31 cellular contexts compared by ENCODE assay signal in genomic region chr2:45121236-45121927, GRCh38.
DNase-seq lines count a peak whose midpoint lies in the region; ATAC-seq, FAIRE-seq and TF ChIP-seq lines count a peak whose summit lies in the region.
"Had no signal": no experiment of that assay in that cellular context is flagged by ENCODE, and none has a peak within 500 bp of the region (broad histone marks: within the 10 kb centered on the region; RNA-seq: fewer than 3 reads in every experiment).

No MANE protein-coding gene starts in this region.

- WGBS in SK-N-SH (ENCODE audit: low lambda C conversion rate), result 84% methylated on average over 5 of the region's 5 CpGs
- 73% methylated on average over 5 of the region's 5 CpGs for WGBS in mesenchymal stem cell
- 53 to 61% (median 59%) methylated on average over 5 of the region's 5 CpGs for WGBS in ovary, 3 donors

- no peak overlapping the region for H2BK15ac ChIP-seq in mesenchymal stem cell (ENCODE audit: low read depth, poor library complexity, severe bottlenecking)

- no peak overlapping the region for H3K27ac ChIP-seq in SK-N-SH (ENCODE audit: low read depth in 2 of 2, low read length in 1 of 2)
- no peak overlapping the region for H3K27ac ChIP-seq in astrocyte (ENCODE audit: low read depth, low read length)
- peak overlapping the region; percentile 89 for H3K27ac ChIP-seq in mesenchymal stem cell (ENCODE audit: low read length, poor library complexity, severe bottlenecking)
- H3K27ac ChIP-seq in ovary, result no peak overlapping the region
- H3K27ac ChIP-seq: dorsolateral prefrontal cortex, spleen, suprapubic skin had no signal

- CTCF ChIA-PET in SK-N-SH (lab: Yijun Ruan, JAX), result interaction anchor here (0.7 kb wide), 1 partner anchor 825 kb away, joined by 3 read pairs; no protein-coding TSS in a partner anchor

- H3F3A ChIP-seq in SK-N-SH (replicated peaks; ENCODE audit: insufficient read depth), result peaks cover 14% of the 10 kb centered on the region

- H3K4me1 Mint-ChIP-seq in astrocyte (ENCODE audit: low read depth, unreplicated experiment), result peaks cover 25% of the 10 kb centered on the region
- H3K4me1 Mint-ChIP-seq: activated naive CD4-positive, alpha-beta T cell treated with anti-CD3 and anti-CD28 coated beads, Interleukin-2, amount 50 U/mL, for 24 hours; activated T-helper 17 cell treated with anti-CD3 and anti-CD28 coated beads, Interleukin-2, amount 50 U/mL, for 72 hours; CD8-positive, alpha-beta memory T cell; natural killer cell; stimulated activated naive B cell treated with anti-CD40 and anti-IgM and Interleukin-4, amounts not matched to agents 10 μg/mL and 1 μg/mL and 100 μg/mL, for 72 hours had no signal

- no peaks in the 10 kb centered on the region for H3K9me3 ChIP-seq in SK-N-SH
- H3K9me3 ChIP-seq in astrocyte (ENCODE audit: insufficient read depth, low read depth, low read length), result no peaks in the 10 kb centered on the region
- H3K9me3 ChIP-seq in mesenchymal stem cell (ENCODE audit: control insufficient read depth, low read length), result no peaks in the 10 kb centered on the region
- no peaks in the 10 kb centered on the region for H3K9me3 ChIP-seq in ovary
- H3K9me3 ChIP-seq: spleen, suprapubic skin had no signal

- DNase-seq in SK-N-SH (no peak), NCI-H2227 treated with DMSO at 0.1 percent for 48 hours (lab: John Stamatoyannopoulos, UW) (peak; percentile 17), astrocyte (ENCODE audit: low read depth) (no peak), mesenchymal stem cell (no peak), DMS153 (lab: John Stamatoyannopoulos, UW) (no peak), ovary (no peak)
- DNase-seq: activated CD4-positive, alpha-beta T cell treated with anti-CD3 and anti-CD28 coated beads, Interleukin-2, amount 50 U/mL, for 4 hours; activated CD4-positive, CD25-positive, alpha-beta regulatory T cell; activated CD8-positive, alpha-beta memory T cell treated with anti-CD3 and anti-CD28 coated beads, Interleukin-2, amount 50 U/mL, for 4 hours; CD8-positive, alpha-beta memory T cell; DND-41; dorsolateral prefrontal cortex; H7; head of caudate nucleus; Kasumi-1; midbrain; natural killer cell; NCI-H1048; NCI-H2081 treated with DMSO at 0.1 percent for 48 hours; right cardiac atrium; spleen; stimulated activated CD4-positive, alpha-beta T cell treated with anti-CD3 and anti-CD28 coated beads, Interleukin-2, amount 100 ng/mL, for 48 hours; stimulated activated naive B cell treated with anti-CD40 and anti-IgM and Interleukin-4, amounts not matched to agents 10 μg/mL and 1 μg/mL and 100 μg/mL, for 72 hours; SW 1271 had no signal

- no peak for TF ChIP-seq CTCF in SK-N-SH (IDR thresholded peaks at IDR 0.05)
- TF ChIP-seq CTCF in astrocyte (IDR thresholded peaks at IDR 0.05; ENCODE audit: insufficient read depth, low read depth, low read length), result no peak
- no peak for TF ChIP-seq CTCF in ovary (IDR thresholded peaks at IDR 0.05)

- H3K18ac ChIP-seq in mesenchymal stem cell (ENCODE audit: low read depth in 1 of 2, low read length in 2 of 2), result no peak overlapping the region

- no peaks in the 10 kb centered on the region for H3K36me3 ChIP-seq in SK-N-SH (replicated peaks in 1 of 2; ENCODE audit: control insufficient read depth in 1 of 2, insufficient read depth in 2 of 2, low read length in 1 of 2)
- H3K36me3 ChIP-seq in astrocyte (ENCODE audit: insufficient read depth, low read length), result no peaks in the 10 kb centered on the region
- no peaks in the 10 kb centered on the region for H3K36me3 ChIP-seq in mesenchymal stem cell (ENCODE audit: control insufficient read depth in 1 of 2, insufficient read depth in 2 of 2, low read depth in 1 of 2, low read length in 2 of 2)
- H3K36me3 ChIP-seq in ovary, result no peaks in the 10 kb centered on the region
- H3K36me3 ChIP-seq: spleen, suprapubic skin had no signal

- POLR2A ChIA-PET in SK-N-SH (lab: Yijun Ruan, JAX), result no interaction called here

- no peak overlapping the region for H2AFZ ChIP-seq in SK-N-SH (ENCODE audit: low read depth)
- H2AFZ ChIP-seq in astrocyte (ENCODE audit: low read depth, low read length), result no peak overlapping the region
- no peak overlapping the region for H2AFZ ChIP-seq in mesenchymal stem cell (ENCODE audit: low read depth, low read length)

- ATAC-seq in SK-N-SH treated with all-trans-retinoic acid at 6 μM for 48 hours (0 out of 3 replicates have a peak, but pooled peaks have one; percentile 6), HG03097 (IDR thresholded peaks at IDR 0.05; ENCODE audit: low FRiP score, unreplicated experiment) (no peak)
- ATAC-seq: activated T-helper 17 cell treated with anti-CD3 and anti-CD28 coated beads, Interleukin-2, amount 50 U/mL, for 72 hours; GM12878; natural killer cell; right cardiac atrium; stimulated activated naive B cell treated with anti-CD40 and anti-IgM and Interleukin-4, amounts not matched to agents 10 μg/mL and 1 μg/mL and 100 μg/mL, for 72 hours had no signal

- no peaks in the 10 kb centered on the region for H3K9me3 Mint-ChIP-seq in astrocyte (ENCODE audit: unreplicated experiment)
- H3K9me3 Mint-ChIP-seq: activated naive CD4-positive, alpha-beta T cell treated with anti-CD3 and anti-CD28 coated beads, Interleukin-2, amount 50 U/mL, for 24 hours; activated T-helper 17 cell treated with anti-CD3 and anti-CD28 coated beads, Interleukin-2, amount 50 U/mL, for 72 hours; CD8-positive, alpha-beta memory T cell; natural killer cell; stimulated activated naive B cell treated with anti-CD40 and anti-IgM and Interleukin-4, amounts not matched to agents 10 μg/mL and 1 μg/mL and 100 μg/mL, for 72 hours had no signal

- H3K4me2 ChIP-seq in SK-N-SH, result no peak overlapping the region
- H3K4me2 ChIP-seq in astrocyte (ENCODE audit: low read length), result no peak overlapping the region
- H3K4me2 ChIP-seq in mesenchymal stem cell (ENCODE audit: low read length, poor library complexity, severe bottlenecking), result no peak overlapping the region

- no peak overlapping the region for H2BK120ac ChIP-seq in mesenchymal stem cell (ENCODE audit: low read depth, low read length)

- no peaks in the 10 kb centered on the region for H4K20me1 ChIP-seq in SK-N-SH (ENCODE audit: insufficient read depth)
- H4K20me1 ChIP-seq in astrocyte (ENCODE audit: insufficient read depth, low read length), result peaks cover 3% of the 10 kb centered on the region

- FAIRE-seq in astrocyte (lab: Jason Lieb, UNC), result no peak
- FAIRE-seq: GM12878, urothelium cell line had no signal

- H2BK12ac ChIP-seq in mesenchymal stem cell (ENCODE audit: low read length in 2 of 2), result no peak overlapping the region

- no peaks in the 10 kb centered on the region for H3K9me2 ChIP-seq in SK-N-SH

- no peak overlapping the region for H4K91ac ChIP-seq in mesenchymal stem cell (ENCODE audit: low read length)

- intact Hi-C loops in ovary (cut with DNase I), result no loop called here

- H3K23ac ChIP-seq in mesenchymal stem cell (ENCODE audit: low read length in 2 of 2), result no peak overlapping the region

- H2BK5ac ChIP-seq in mesenchymal stem cell (ENCODE audit: low read depth, low read length, poor library complexity, severe bottlenecking), result peak overlapping the region; percentile 61

- H3K27me3 ChIP-seq in SK-N-SH (ENCODE audit: insufficient read depth), result no peaks in the 10 kb centered on the region
- no peaks in the 10 kb centered on the region for H3K27me3 ChIP-seq in astrocyte (ENCODE audit: insufficient read depth, low read length)
- H3K27me3 ChIP-seq in mesenchymal stem cell (ENCODE audit: control insufficient read depth in 1 of 2, insufficient read depth in 1 of 2, low read length in 2 of 2), result peaks cover 0 to 6% of the 10 kb centered on the region in 2 experiments
- no peaks in the 10 kb centered on the region for H3K27me3 ChIP-seq in ovary
- H3K27me3 ChIP-seq: dorsolateral prefrontal cortex, spleen, suprapubic skin had no signal

- H2AK5ac ChIP-seq in mesenchymal stem cell (ENCODE audit: low read length, severe bottlenecking), result peak overlapping the region; percentile 83

- no peak overlapping the region for H3K14ac ChIP-seq in mesenchymal stem cell (ENCODE audit: low read length in 2 of 2)

- no peak for TF ChIP-seq POLR2A in ovary (IDR thresholded peaks at IDR 0.05)

- H3K36me3 Mint-ChIP-seq in astrocyte (ENCODE audit: low read depth, unreplicated experiment), result no peaks in the 10 kb centered on the region
- H3K36me3 Mint-ChIP-seq: activated naive CD4-positive, alpha-beta T cell treated with anti-CD3 and anti-CD28 coated beads, Interleukin-2, amount 50 U/mL, for 24 hours; CD8-positive, alpha-beta memory T cell; natural killer cell; stimulated activated naive B cell treated with anti-CD40 and anti-IgM and Interleukin-4, amounts not matched to agents 10 μg/mL and 1 μg/mL and 100 μg/mL, for 72 hours had no signal

- H3K27me3 Mint-ChIP-seq in astrocyte (ENCODE audit: low read depth, unreplicated experiment), result peaks cover 3% of the 10 kb centered on the region
- H3K27me3 Mint-ChIP-seq: activated T-helper 17 cell treated with anti-CD3 and anti-CD28 coated beads, Interleukin-2, amount 50 U/mL, for 72 hours; stimulated activated naive B cell treated with anti-CD40 and anti-IgM and Interleukin-4, amounts not matched to agents 10 μg/mL and 1 μg/mL and 100 μg/mL, for 72 hours had no signal

- H3K4me1 ChIP-seq in SK-N-SH (ENCODE audit: control insufficient read depth in 1 of 2, insufficient read depth in 2 of 2, low read depth in 1 of 2, low read length in 1 of 2) (peaks cover 18 to 20% of the 10 kb centered on the region in 2 experiments; a peak in 3 of 4 replicates), astrocyte (ENCODE audit: insufficient read depth, low read length) (peaks cover 23% of the 10 kb centered on the region), mesenchymal stem cell (ENCODE audit: control insufficient read depth, insufficient read depth, low read depth, low read length) (peaks cover 12% of the 10 kb centered on the region), ovary (ENCODE audit: insufficient read depth) (no peaks in the 10 kb centered on the region)
- H3K4me1 ChIP-seq: spleen, suprapubic skin had no signal

- H3K4me3 ChIP-seq in SK-N-SH (ENCODE audit: low read depth in 2 of 2, low read length in 1 of 2), result no peak overlapping the region
- no peak overlapping the region for H3K4me3 ChIP-seq in astrocyte (ENCODE audit: insufficient read depth, low read depth, low read length)
- no peak overlapping the region for H3K4me3 ChIP-seq in mesenchymal stem cell (ENCODE audit: insufficient read depth in 1 of 2, low read depth in 1 of 2, low read length in 2 of 2)
- no peak overlapping the region for H3K4me3 ChIP-seq in ovary
- H3K4me3 ChIP-seq: dorsolateral prefrontal cortex, GM12878, spleen, suprapubic skin had no signal

- H4K8ac ChIP-seq in mesenchymal stem cell (ENCODE audit: low read length), result no peak overlapping the region

- H3K9ac ChIP-seq in SK-N-SH (no peak overlapping the region), astrocyte (ENCODE audit: low read length) (no peak overlapping the region), mesenchymal stem cell (ENCODE audit: low read length) (no peak overlapping the region)

- no peak overlapping the region for H3K4ac ChIP-seq in mesenchymal stem cell (ENCODE audit: low read depth in 1 of 2, low read length in 2 of 2)

- TF ChIP-seq EP300 in SK-N-SH (IDR thresholded peaks at IDR 0.05; ENCODE audit: borderline replicate concordance in 1 of 2, low read depth in 1 of 2, low read length in 1 of 2), result no peak
- no peak for TF ChIP-seq EP300 in ovary (IDR thresholded peaks at IDR 0.05)

- peak overlapping the region; percentile 81 for H3K27ac Mint-ChIP-seq in astrocyte (ENCODE audit: unreplicated experiment)
- H3K27ac Mint-ChIP-seq: activated naive CD4-positive, alpha-beta T cell treated with anti-CD3 and anti-CD28 coated beads, Interleukin-2, amount 50 U/mL, for 24 hours; activated T-helper 17 cell treated with anti-CD3 and anti-CD28 coated beads, Interleukin-2, amount 50 U/mL, for 72 hours; CD8-positive, alpha-beta memory T cell; natural killer cell; stimulated activated naive B cell treated with anti-CD40 and anti-IgM and Interleukin-4, amounts not matched to agents 10 μg/mL and 1 μg/mL and 100 μg/mL, for 72 hours had no signal

- H3K79me2 ChIP-seq in SK-N-SH (ENCODE audit: insufficient read depth), result no peaks in the 10 kb centered on the region
- no peaks in the 10 kb centered on the region for H3K79me2 ChIP-seq in astrocyte (ENCODE audit: insufficient read depth, low read length)

- H3K4me3 Mint-ChIP-seq in astrocyte (ENCODE audit: unreplicated experiment), result peak overlapping the region; percentile 1
- H3K4me3 Mint-ChIP-seq: activated naive CD4-positive, alpha-beta T cell treated with anti-CD3 and anti-CD28 coated beads, Interleukin-2, amount 50 U/mL, for 24 hours; activated T-helper 17 cell treated with anti-CD3 and anti-CD28 coated beads, Interleukin-2, amount 50 U/mL, for 72 hours; CD8-positive, alpha-beta memory T cell; natural killer cell; stimulated activated naive B cell treated with anti-CD40 and anti-IgM and Interleukin-4, amounts not matched to agents 10 μg/mL and 1 μg/mL and 100 μg/mL, for 72 hours had no signal

- H3K79me1 ChIP-seq in mesenchymal stem cell (replicated peaks; ENCODE audit: low read length, poor library complexity, severe bottlenecking), result no peaks in the 10 kb centered on the region

- TF ChIP-seq RAD21 in SK-N-SH (IDR thresholded peaks at IDR 0.05; ENCODE audit: low read length), result no peak
